19 cellular contexts compared by ENCODE assay signal in the genomic region with DNA sequence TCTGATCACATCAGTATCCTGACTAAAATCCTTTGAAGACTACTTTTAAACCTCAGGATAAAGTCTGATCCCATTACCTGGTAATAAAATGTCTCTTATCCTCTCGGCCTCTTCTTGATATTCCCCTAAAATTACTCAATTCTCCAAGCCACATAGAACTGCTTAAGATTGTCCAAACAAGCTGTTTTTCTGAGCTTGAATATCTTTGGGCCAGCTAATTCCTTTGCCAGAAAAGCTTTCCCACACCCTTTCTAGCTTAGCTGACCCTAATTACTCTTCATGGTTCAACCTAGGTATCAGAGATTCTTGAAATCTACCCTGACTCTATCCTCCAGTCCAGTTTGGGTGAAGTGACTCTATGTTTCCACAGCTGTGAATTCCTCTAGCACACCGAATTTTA.
DNase-seq lines count a peak whose midpoint lies in the region; ATAC-seq and TF ChIP-seq lines count a peak whose summit lies in the region.
"Had no signal": no experiment of that assay in that cellular context is flagged by ENCODE, and none has a peak within 500 bp of the region (broad histone marks: within the 10 kb centered on the region; RNA-seq: fewer than 3 reads in every experiment).

No MANE protein-coding gene starts in this region.

- peaks cover 28% of the 10 kb centered on the region for H3K4me1 ChIP-seq in left ventricle myocardium inferior
- H3K4me1 ChIP-seq in mesenchymal stem cell (ENCODE audit: control insufficient read depth, insufficient read depth, low read depth, low read length), result no peaks in the 10 kb centered on the region

- H3K14ac ChIP-seq in mesenchymal stem cell (ENCODE audit: low read length in 2 of 2), result no peak overlapping the region

- H3K27ac ChIP-seq in left ventricle myocardium inferior (replicated peaks) (peak overlapping the region; percentile 38), mesenchymal stem cell (ENCODE audit: low read length, poor library complexity, severe bottlenecking) (no peak overlapping the region)
- H3K27ac ChIP-seq: 22Rv1 had no signal

- no peak overlapping the region for H4K8ac ChIP-seq in mesenchymal stem cell (ENCODE audit: low read length)

- H3K9me3 ChIP-seq in left ventricle myocardium inferior (replicated peaks), result no peaks in the 10 kb centered on the region
- no peaks in the 10 kb centered on the region for H3K9me3 ChIP-seq in mesenchymal stem cell (ENCODE audit: control insufficient read depth, low read length)
- H3K9me3 ChIP-seq: HAP-1 had no signal

- ATAC-seq in stimulated activated memory B cell treated with anti-CD40 and anti-IgM and Interleukin-4, amounts not matched to agents 10 μg/mL and 1 μg/mL and 100 μg/mL, for 72 hours, result no peak
- no peak for ATAC-seq in HG02970 (IDR thresholded peaks at IDR 0.05; ENCODE audit: low FRiP score, unreplicated experiment)

- H2AFZ ChIP-seq in mesenchymal stem cell (ENCODE audit: low read depth, low read length), result no peak overlapping the region

- peak; percentile 3 for DNase-seq in NCI-H82 (lab: John Stamatoyannopoulos, UW)
- DNase-seq in NCI-H82 treated with DMSO at 0.1 percent for 48 hours (lab: John Stamatoyannopoulos, UW; ENCODE audit: unreplicated experiment), result no peak
- DNase-seq in amniotic epithelial cell (ENCODE audit: low read depth), result peak; percentile 13
- no peak for DNase-seq in left ventricle myocardium inferior
- DNase-seq in mesenchymal stem cell, result no peak
- no peak for DNase-seq in AG08396 (ENCODE audit: low spot score)
- DNase-seq: C1 segment of cervical spinal cord; Calu3; CD4-positive, alpha-beta memory T cell; COR-L47; DMS53; DMS79 treated with DMSO at 0.1 percent for 48 hours; GF-D8; GOT3; HFFc6 had no signal

- H3K18ac ChIP-seq in mesenchymal stem cell (ENCODE audit: low read depth in 1 of 2, low read length in 2 of 2), result no peak overlapping the region

- no peak overlapping the region for H3K23ac ChIP-seq in mesenchymal stem cell (ENCODE audit: low read length in 2 of 2)

- TF ChIP-seq CTCF in left ventricle myocardium inferior (IDR thresholded peaks at IDR 0.05; ENCODE audit: borderline replicate concordance), result no peak

- H3K27ac Mint-ChIP-seq in stimulated activated memory B cell treated with anti-CD40 and anti-IgM and Interleukin-4, amounts not matched to agents 10 μg/mL and 1 μg/mL and 100 μg/mL, for 72 hours, result no peak overlapping the region
- H3K27ac Mint-ChIP-seq: HFFc6 had no signal

- 93% methylated on average over 1 of the region's 2 CpGs for WGBS in mesenchymal stem cell

- H3K9me3 Mint-ChIP-seq in stimulated activated memory B cell treated with anti-CD40 and anti-IgM and Interleukin-4, amounts not matched to agents 10 μg/mL and 1 μg/mL and 100 μg/mL, for 72 hours, result no peaks in the 10 kb centered on the region
- H3K9me3 Mint-ChIP-seq: HFFc6 had no signal

- H2BK12ac ChIP-seq in mesenchymal stem cell (ENCODE audit: low read length in 2 of 2), result no peak overlapping the region

- no peak overlapping the region for H4K91ac ChIP-seq in mesenchymal stem cell (ENCODE audit: low read length)

- no peaks in the 10 kb centered on the region for H3K79me1 ChIP-seq in mesenchymal stem cell (replicated peaks; ENCODE audit: low read length, poor library complexity, severe bottlenecking)

- no peak overlapping the region for H2BK120ac ChIP-seq in mesenchymal stem cell (ENCODE audit: low read depth, low read length)

- no peaks in the 10 kb centered on the region for H3K4me1 Mint-ChIP-seq in stimulated activated memory B cell treated with anti-CD40 and anti-IgM and Interleukin-4, amounts not matched to agents 10 μg/mL and 1 μg/mL and 100 μg/mL, for 72 hours
- H3K4me1 Mint-ChIP-seq: CD4-positive, alpha-beta memory T cell had no signal

- no peak overlapping the region for H3K9ac ChIP-seq in mesenchymal stem cell (ENCODE audit: low read length)

- H3K4me3 Mint-ChIP-seq in stimulated activated memory B cell treated with anti-CD40 and anti-IgM and Interleukin-4, amounts not matched to agents 10 μg/mL and 1 μg/mL and 100 μg/mL, for 72 hours, result no peak overlapping the region
- H3K4me3 Mint-ChIP-seq: CD4-positive, alpha-beta memory T cell; HFFc6 had no signal

- no peaks in the 10 kb centered on the region for H3K27me3 Mint-ChIP-seq in stimulated activated memory B cell treated with anti-CD40 and anti-IgM and Interleukin-4, amounts not matched to agents 10 μg/mL and 1 μg/mL and 100 μg/mL, for 72 hours
- H3K27me3 Mint-ChIP-seq: CD4-positive, alpha-beta memory T cell had no signal

- H3K36me3 Mint-ChIP-seq in stimulated activated memory B cell treated with anti-CD40 and anti-IgM and Interleukin-4, amounts not matched to agents 10 μg/mL and 1 μg/mL and 100 μg/mL, for 72 hours, result no peaks in the 10 kb centered on the region
- H3K36me3 Mint-ChIP-seq: CD4-positive, alpha-beta memory T cell had no signal

- intact Hi-C loops in left ventricle myocardium inferior (cut with micrococcal nuclease), result no loop called here

- no peak overlapping the region for H2BK5ac ChIP-seq in mesenchymal stem cell (ENCODE audit: low read depth, low read length, poor library complexity, severe bottlenecking)

- peak overlapping the region; percentile 70 for H2AK5ac ChIP-seq in mesenchymal stem cell (ENCODE audit: low read length, severe bottlenecking)

- H3K4ac ChIP-seq in mesenchymal stem cell (ENCODE audit: low read depth in 1 of 2, low read length in 2 of 2), result no peak overlapping the region

- no peak overlapping the region for H2BK15ac ChIP-seq in mesenchymal stem cell (ENCODE audit: low read depth, poor library complexity, severe bottlenecking)

- no peak overlapping the region for H3K4me3 ChIP-seq in left ventricle myocardium inferior
- no peak overlapping the region for H3K4me3 ChIP-seq in mesenchymal stem cell (ENCODE audit: insufficient read depth in 1 of 2, low read depth in 1 of 2, low read length in 2 of 2)
- H3K4me3 ChIP-seq: HAP-1 had no signal

- H3K36me3 ChIP-seq in left ventricle myocardium inferior (no peaks in the 10 kb centered on the region), mesenchymal stem cell (ENCODE audit: control insufficient read depth in 1 of 2, insufficient read depth in 2 of 2, low read depth in 1 of 2, low read length in 2 of 2) (no peaks in the 10 kb centered on the region)
- H3K36me3 ChIP-seq: HAP-1 had no signal

- H3K27me3 ChIP-seq in left ventricle myocardium inferior (ENCODE audit: low read depth), result no peaks in the 10 kb centered on the region
- H3K27me3 ChIP-seq in mesenchymal stem cell (ENCODE audit: control insufficient read depth in 1 of 2, insufficient read depth in 1 of 2, low read length in 2 of 2), result no peaks in the 10 kb centered on the region

- H3K4me2 ChIP-seq in mesenchymal stem cell (ENCODE audit: low read length, poor library complexity, severe bottlenecking), result no peak overlapping the region

Comparison
In these comparisons a context has a peak if more than half of its experiments do, and no peak if none do; other contexts are left out.
1. DNase-seq: peak in NCI-H82 (single experiment) and amniotic epithelial cell (single experiment); none in NCI-H82 treated with DMSO at 0.1 percent for 48 hours (single experiment), left ventricle myocardium inferior (single experiment), mesenchymal stem cell (single experiment) and AG08396 (single experiment).